8 cellular contexts compared by ENCODE assay signal in the genomic region with DNA sequence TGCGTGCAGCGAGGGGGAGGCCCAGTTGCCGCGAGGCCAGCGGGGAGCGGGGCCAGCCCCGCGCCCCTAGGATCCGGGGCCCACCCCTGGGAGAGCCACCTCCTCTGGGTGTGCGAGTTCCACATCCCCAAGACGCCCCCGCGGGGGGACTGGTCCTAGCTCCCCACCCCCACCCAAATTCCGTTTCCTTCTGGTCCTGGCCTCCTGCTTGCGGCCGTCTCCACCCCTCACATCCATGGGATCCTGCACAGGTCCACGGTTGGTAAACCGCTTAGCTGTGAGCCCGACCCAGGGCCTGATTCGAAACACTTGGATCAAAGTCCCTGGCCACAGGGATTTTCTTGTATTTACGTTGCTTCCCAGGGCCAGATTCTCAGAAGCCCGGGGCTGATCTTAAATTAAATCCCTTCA. TPM values are rescaled to one million over a fixed set of nuclear protein-coding genes. Genes with fewer than 3 reads are reported as not detected.
DNase-seq lines count a peak whose midpoint lies in the region; ATAC-seq and TF ChIP-seq lines count a peak whose summit lies in the region.

No MANE protein-coding gene starts in this region.

- peaks cover 8% of the 10 kb centered on the region; the same call in 1 of the 2 replicates for H3K9me3 ChIP-seq in HAP-1
- no peaks in the 10 kb centered on the region for H3K9me3 ChIP-seq in right cardiac atrium (ENCODE audit: control insufficient read depth, low read length)

- H3K27ac Mint-ChIP-seq in activated T-helper 2 cell treated with anti-CD3 and anti-CD28 coated beads, Interferon-gamma antibody, Interleukin-2, Interleukin-4, amounts not matched to agents 10 μg/mL and 5 μg/mL and 100 μg/mL, durations not matched to agents 14 hours and 24 hours and 36 hours = no peak overlapping the region

- intact Hi-C loops in activated T-helper 2 cell treated with anti-CD3 and anti-CD28 coated beads, Interferon-gamma antibody, Interleukin-2, Interleukin-4, amounts not matched to agents 10 μg/mL and 5 μg/mL and 100 μg/mL, durations not matched to agents 14 hours and 24 hours and 36 hours (cut with micrococcal nuclease) = loop anchor here (10.0 kb wide), 1 partner anchor 59 kb away; a partner anchor contains a TSS
- intact Hi-C loops in right cardiac atrium (cut with DNase I) (no loop called here), sciatic nerve (cut with DNase I) (no loop called here)

- ATAC-seq in right cardiac atrium (peak; percentile 62 to 68), sciatic nerve (peak; percentile 65), HG03565 (IDR thresholded peaks at IDR 0.05; ENCODE audit: unreplicated experiment) (no peak), HG03175 (IDR thresholded peaks at IDR 0.05; ENCODE audit: unreplicated experiment) (no peak)

- H3K27ac ChIP-seq in right cardiac atrium (ENCODE audit: low read length) = peak overlapping the region; percentile 46

- H3K4me3 Mint-ChIP-seq in activated T-helper 2 cell treated with anti-CD3 and anti-CD28 coated beads, Interferon-gamma antibody, Interleukin-2, Interleukin-4, amounts not matched to agents 10 μg/mL and 5 μg/mL and 100 μg/mL, durations not matched to agents 14 hours and 24 hours and 36 hours (ENCODE audit: low read depth) = peak overlapping the region; percentile 13

- peaks cover 12% of the 10 kb centered on the region for H3K9me3 Mint-ChIP-seq in activated T-helper 2 cell treated with anti-CD3 and anti-CD28 coated beads, Interferon-gamma antibody, Interleukin-2, Interleukin-4, amounts not matched to agents 10 μg/mL and 5 μg/mL and 100 μg/mL, durations not matched to agents 14 hours and 24 hours and 36 hours

- no peak for TF ChIP-seq CTCF in GM13976 (IDR thresholded peaks at IDR 0.05; ENCODE audit: borderline replicate concordance, control extremely low read depth, extremely low read depth, insufficient read depth, missing control alignments)

- no peaks in the 10 kb centered on the region for H3K36me3 Mint-ChIP-seq in activated T-helper 2 cell treated with anti-CD3 and anti-CD28 coated beads, Interferon-gamma antibody, Interleukin-2, Interleukin-4, amounts not matched to agents 10 μg/mL and 5 μg/mL and 100 μg/mL, durations not matched to agents 14 hours and 24 hours and 36 hours (ENCODE audit: low read depth)

- H3K27me3 ChIP-seq in HAP-1 (ENCODE audit: low read depth) = no peaks in the 10 kb centered on the region
- H3K27me3 ChIP-seq in right cardiac atrium (ENCODE audit: control insufficient read depth, insufficient read depth) = no peaks in the 10 kb centered on the region

- H3K4me3 ChIP-seq in HAP-1 (0 out of 2 replicates have a peak overlapping the region, but pooled peaks have one; percentile 40), right cardiac atrium (ENCODE audit: low read length) (peak overlapping the region; percentile 83)

- in situ Hi-C loops in HAP-1 (cut with MboI; ENCODE audit: low sequenced_read_pairs) (loop anchor here (10.0 kb wide), 1 partner anchor 349 kb away; a partner anchor contains a TSS), GM13976 (cut with MboI; ENCODE audit: low sequenced_read_pairs, unreplicated experiment) (no loop called here)

- peaks cover 27% of the 10 kb centered on the region for H3K4me1 Mint-ChIP-seq in activated T-helper 2 cell treated with anti-CD3 and anti-CD28 coated beads, Interferon-gamma antibody, Interleukin-2, Interleukin-4, amounts not matched to agents 10 μg/mL and 5 μg/mL and 100 μg/mL, durations not matched to agents 14 hours and 24 hours and 36 hours (ENCODE audit: low read depth)

- DNase-seq in HAP-1 (ENCODE audit: low spot score in 2 of 2) = peak in 1 of 2 experiments; percentile 30
- DNase-seq in activated T-helper 2 cell treated with anti-CD3 and anti-CD28 coated beads, Interferon-gamma antibody, Interleukin-2, Interleukin-4, amounts not matched to agents 10 μg/mL and 5 μg/mL and 100 μg/mL, durations not matched to agents 14 hours and 24 hours and 36 hours (ENCODE audit: low spot score) = no peak
- no peak for DNase-seq in right cardiac atrium
- DNase-seq in sciatic nerve (ENCODE audit: low spot score) = peak; percentile 61
- no peak for DNase-seq in NCI-H446 (lab: John Stamatoyannopoulos, UW)
- DNase-seq in GM13976 (ENCODE audit: low spot score) = no peak

- H3K4me1 ChIP-seq in HAP-1 (peaks cover 2% of the 10 kb centered on the region; the same call in 1 of the 2 replicates), right cardiac atrium (ENCODE audit: control insufficient read depth, insufficient read depth, low read length) (no peaks in the 10 kb centered on the region)

- WGBS in right cardiac atrium = 3% methylated on average over 22 of the region's 22 CpGs

- H3K36me3 ChIP-seq in HAP-1 (replicated peaks) = no peaks in the 10 kb centered on the region

- H3K27me3 Mint-ChIP-seq in activated T-helper 2 cell treated with anti-CD3 and anti-CD28 coated beads, Interferon-gamma antibody, Interleukin-2, Interleukin-4, amounts not matched to agents 10 μg/mL and 5 μg/mL and 100 μg/mL, durations not matched to agents 14 hours and 24 hours and 36 hours (ENCODE audit: low read depth) = peaks cover 23% of the 10 kb centered on the region

RNA-seq across cellular contexts. Expression of a gene that starts 0.3 kb away (rescaled TPM):
- not detected in 2 replicates for total RNA-seq in activated T-helper 2 cell treated with anti-CD3 and anti-CD28 coated beads, Interferon-gamma antibody, Interleukin-2, Interleukin-4, amounts not matched to agents 10 μg/mL and 5 μg/mL and 100 μg/mL, durations not matched to agents 14 hours and 24 hours and 36 hours
- 10 to 100 TPM in 3 of 4 donors, 1 to 10 TPM in 1; 8.5 to 12.9 (median 11.7) TPM for total RNA-seq in right cardiac atrium
- polyA plus RNA-seq in right cardiac atrium = 8.2 TPM
- total RNA-seq in sciatic nerve = 30.0 TPM

RNA-seq across cellular contexts. Expression of a gene that starts 45.1 kb away (rescaled TPM):
- 93.5 and 95.3 TPM in 2 replicates for total RNA-seq in activated T-helper 2 cell treated with anti-CD3 and anti-CD28 coated beads, Interferon-gamma antibody, Interleukin-2, Interleukin-4, amounts not matched to agents 10 μg/mL and 5 μg/mL and 100 μg/mL, durations not matched to agents 14 hours and 24 hours and 36 hours
- 10 to 100 TPM; 49.9 to 68.7 (median 56.7) TPM for total RNA-seq in right cardiac atrium
- 80.5 TPM for polyA plus RNA-seq in right cardiac atrium
- 12.1 TPM for total RNA-seq in sciatic nerve

RNA-seq across cellular contexts. Expression of a gene that starts 45.3 kb away (rescaled TPM):
- total RNA-seq in activated T-helper 2 cell treated with anti-CD3 and anti-CD28 coated beads, Interferon-gamma antibody, Interleukin-2, Interleukin-4, amounts not matched to agents 10 μg/mL and 5 μg/mL and 100 μg/mL, durations not matched to agents 14 hours and 24 hours and 36 hours = 41.1 and 45.2 TPM in 2 replicates
- total RNA-seq in right cardiac atrium (10 to 100 TPM; 15.5 to 20.3 (median 16.4) TPM), sciatic nerve (17.9 TPM)
- 18.5 TPM for polyA plus RNA-seq in right cardiac atrium

RNA-seq across cellular contexts. Expression of a gene that starts 56.5 kb away (rescaled TPM):
- 0.57 and 0.84 TPM in 2 replicates for total RNA-seq in activated T-helper 2 cell treated with anti-CD3 and anti-CD28 coated beads, Interferon-gamma antibody, Interleukin-2, Interleukin-4, amounts not matched to agents 10 μg/mL and 5 μg/mL and 100 μg/mL, durations not matched to agents 14 hours and 24 hours and 36 hours
- 10 to 100 TPM; 18.4 to 26.4 (median 20.2) TPM for total RNA-seq in right cardiac atrium
- polyA plus RNA-seq in right cardiac atrium = 10.9 TPM
- total RNA-seq in sciatic nerve = 13.4 TPM

Comparison
In these comparisons a context has a peak if more than half of its experiments do, and no peak if none do; other contexts are left out.
1. ATAC-seq: peak in right cardiac atrium (2 of 2) and sciatic nerve (single experiment); none in HG03565 (single experiment) and HG03175 (single experiment).